ENCODE assay signal across 22 cellular contexts in the genomic region with DNA sequence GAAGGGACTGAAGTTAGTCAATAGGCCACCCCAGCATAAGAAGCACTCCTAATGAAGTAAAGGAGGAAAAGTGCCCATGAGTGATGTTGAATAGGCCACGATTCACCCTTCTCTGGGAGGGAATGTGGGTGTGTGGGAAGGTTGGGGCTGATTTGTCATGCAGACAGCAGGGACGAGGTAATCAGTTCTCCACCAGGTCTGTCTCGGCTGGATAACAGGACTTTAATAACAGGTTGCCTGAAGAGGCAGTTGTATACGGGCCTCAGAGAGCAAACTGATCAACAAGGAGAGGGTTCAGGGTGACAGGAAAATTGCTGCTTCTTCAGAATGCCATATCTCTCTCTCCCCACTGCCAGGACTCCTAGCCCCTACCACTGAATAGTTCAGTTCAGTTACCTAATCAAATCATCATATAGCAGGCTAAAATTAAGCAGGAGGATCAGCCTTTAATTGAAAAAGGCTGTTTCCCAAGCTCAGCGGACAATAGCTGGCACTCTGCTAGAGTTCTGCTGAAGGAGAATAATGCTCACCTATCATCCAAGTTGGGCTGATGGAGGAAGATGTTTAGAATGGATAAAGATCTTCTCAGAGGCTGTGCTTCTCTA. TPM values are rescaled to one million over a fixed set of nuclear protein-coding genes. Genes with fewer than 3 reads are reported as not detected.
DNase-seq lines count a peak whose midpoint lies in the region; FAIRE-seq and TF ChIP-seq lines count a peak whose summit lies in the region.
"Had no signal": no experiment of that assay in that cellular context is flagged by ENCODE, and none has a peak within 500 bp of the region (broad histone marks: within the 10 kb centered on the region; RNA-seq: fewer than 3 reads in every experiment).

No MANE protein-coding gene starts in this region.

- no peaks in the 10 kb centered on the region for H3K27me3 ChIP-seq in tibial nerve
- H3K27me3 ChIP-seq: SJCRH30 had no signal

- peak in 2 of 3 experiments; percentile 10 to 63 for DNase-seq in NCI-H1417 (lab: John Stamatoyannopoulos, UW)
- no peak for DNase-seq in NCI-H1417 treated with DMSO at 0.1 percent for 48 hours (lab: John Stamatoyannopoulos, UW)
- peak; percentile 8 for DNase-seq in RCC 7860 (ENCODE audit: low spot score)
- DNase-seq in epithelial cell of proximal tubule (ENCODE audit: low read depth): peak; percentile 30
- peak; percentile 60 for DNase-seq in renal cortical epithelial cell (ENCODE audit: low read depth)
- no peak for DNase-seq in activated naive CD4-positive, alpha-beta T cell treated with Interleukin-2 at 50 U/mL for 16 hours
- DNase-seq in stimulated activated CD4-positive, alpha-beta T cell treated with anti-CD3 and anti-CD28 coated beads, Interleukin-2, amount 100 ng/mL, for 48 hours: no peak
- DNase-seq in tibial nerve (ENCODE audit: low spot score in 2 of 2): no peak
- DNase-seq: DMS79 treated with DMSO at 0.1 percent for 48 hours, HFFc6, KG1, MV-4-11, NCI-H1436, NCI-H1930, NCI-H2171, NCI-H748 treated with DMSO at 0.1 percent for 48 hours, RPMI8226, SJCRH30 had no signal

- no peaks in the 10 kb centered on the region for H3K4me1 ChIP-seq in tibial nerve
- H3K4me1 ChIP-seq: SJCRH30 had no signal

- no peak overlapping the region for H3K27ac ChIP-seq in tibial nerve
- H3K27ac ChIP-seq: 22Rv1, SJCRH30 had no signal

- H3K36me3 ChIP-seq in tibial nerve: no peaks in the 10 kb centered on the region
- H3K36me3 ChIP-seq: SJCRH30 had no signal

- no peak for TF ChIP-seq EP300 in tibial nerve (IDR thresholded peaks at IDR 0.05)

- H3K9me3 ChIP-seq in tibial nerve: no peaks in the 10 kb centered on the region
- H3K9me3 ChIP-seq: SJCRH30 had no signal

- WGBS in tibial nerve, 2 donors: 38 to 44% methylated on average over 5 of the region's 5 CpGs

- no peak for TF ChIP-seq POLR2A in tibial nerve (IDR thresholded peaks at IDR 0.05)

- TF ChIP-seq CTCF in epithelial cell of proximal tubule (conservative IDR thresholded peaks at IDR 0.05; ENCODE audit: low read depth, low read length) (no peak), tibial nerve (IDR thresholded peaks at IDR 0.05) (no peak)

- FAIRE-seq in RCC 7860 (lab: Jason Lieb, UNC): peak; percentile 72
- FAIRE-seq: H54, HepG2 had no signal

- H3K4me3 ChIP-seq in epithelial cell of proximal tubule (ENCODE audit: low read depth, low read length): no peak overlapping the region
- no peak overlapping the region for H3K4me3 ChIP-seq in tibial nerve
- H3K4me3 ChIP-seq: SJCRH30 had no signal

RNA-seq across cellular contexts. Expression of a gene that starts 43.6 kb away (rescaled TPM):
- total RNA-seq in epithelial cell of proximal tubule (not detected in 2 replicates), renal cortical epithelial cell (0.25 TPM in 1 of 2 replicates, not detected in the other), tibial nerve (not detected)
- total RNA-seq: HFFc6, NCI-H460 had no signal

Comparison
In these comparisons a context has a peak if more than half of its experiments do, and no peak if none do; other contexts are left out.
1. DNase-seq: peak in NCI-H1417 (2 of 3), RCC 7860 (single experiment), epithelial cell of proximal tubule (single experiment) and renal cortical epithelial cell (single experiment); none in NCI-H1417 treated with DMSO at 0.1 percent for 48 hours (single experiment), activated naive CD4-positive, alpha-beta T cell treated with Interleukin-2 at 50 U/mL for 16 hours (single experiment), stimulated activated CD4-positive, alpha-beta T cell treated with anti-CD3 and anti-CD28 coated beads, Interleukin-2, amount 100 ng/mL, for 48 hours (0 of 2) and tibial nerve (0 of 2).